Comparison of ENCODE assay signal across 9 cellular contexts in the genomic region with DNA sequence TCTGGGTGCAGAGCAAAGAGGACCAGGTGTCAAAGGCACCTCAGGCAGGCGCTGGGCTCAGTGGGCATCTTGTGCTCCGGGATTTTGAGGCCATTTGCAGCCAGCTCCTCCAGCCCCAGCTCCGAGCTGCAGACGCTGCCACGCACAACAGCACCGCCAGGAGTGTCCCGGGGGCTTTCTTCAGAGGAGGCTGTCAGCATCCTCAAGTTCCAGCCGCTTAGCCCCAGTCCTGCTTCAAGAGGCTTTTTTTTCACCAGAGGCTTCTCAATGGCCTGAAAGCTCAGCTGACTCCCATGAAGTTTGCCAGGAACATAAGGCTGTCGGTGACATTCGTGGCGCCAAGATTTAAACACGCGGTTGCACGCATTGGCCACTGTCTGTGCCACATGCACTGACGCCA. TPM values are rescaled to one million over a fixed set of nuclear protein-coding genes. Genes with fewer than 3 reads are reported as not detected.
"Had no signal": no experiment of that assay in that cellular context is flagged by ENCODE, and none has a peak within 500 bp of the region (broad histone marks: within the 10 kb centered on the region; RNA-seq: fewer than 3 reads in every experiment).

No MANE protein-coding gene starts in this region.

RNA-seq across cellular contexts. Expression of gene POTEJ, which starts 0.8 kb away (rescaled TPM):
- total RNA-seq: HT-29, LHCN-M2, MCF 10A, NCI-H460, PC-9, Right ventricle myocardium inferior, RPMI7951, SJSA1 had no signal

RNA-seq across cellular contexts. Expression of gene CFC1, which starts 11.1 kb away (rescaled TPM):
- total RNA-seq: HT-29, LHCN-M2, MCF 10A, NCI-H460, PC-9, Peyer's patch, Right ventricle myocardium inferior, RPMI7951, SJSA1 had no signal
